8 cellular contexts compared by ENCODE assay signal in the genomic region with DNA sequence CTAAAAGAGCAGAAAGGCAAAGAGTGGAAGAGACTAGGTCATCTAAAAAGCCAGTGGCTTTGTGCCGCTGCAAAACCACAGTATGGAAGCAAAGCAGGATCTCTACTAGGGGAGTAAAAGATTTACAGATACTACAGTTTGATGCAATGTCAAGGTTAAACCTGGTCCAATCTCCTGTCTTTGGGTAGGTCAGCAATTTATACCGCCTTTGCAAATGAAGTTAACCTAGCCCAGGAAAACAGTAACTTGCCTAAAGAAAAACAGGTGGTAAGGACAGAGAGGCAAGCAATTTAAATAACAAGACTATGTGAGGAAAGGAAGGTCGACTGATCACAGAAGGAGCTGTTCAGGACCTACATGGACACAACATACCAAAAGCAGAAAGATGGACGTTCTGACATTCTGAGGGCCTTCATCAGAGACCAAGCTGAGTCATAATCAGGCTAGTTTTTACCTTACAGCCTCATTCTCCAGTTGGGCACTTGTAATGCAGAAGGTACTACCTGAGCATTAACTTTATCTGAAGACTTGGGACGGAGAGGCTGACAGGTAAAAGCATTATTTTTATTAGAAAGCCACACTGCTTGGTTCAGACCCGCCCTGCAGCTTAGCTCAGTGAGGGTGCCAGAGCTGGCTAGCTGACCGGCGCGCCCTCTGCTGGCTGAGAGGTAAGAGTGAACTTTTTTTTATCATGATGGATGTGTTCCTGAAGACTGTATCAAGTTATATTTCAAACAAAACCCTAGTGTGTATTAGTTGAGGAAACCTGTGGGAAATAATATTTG. TPM values are rescaled to one million over a fixed set of nuclear protein-coding genes. Genes with fewer than 3 reads are reported as not detected.
DNase-seq lines count a peak whose midpoint lies in the region; ATAC-seq and TF ChIP-seq lines count a peak whose summit lies in the region.

No MANE protein-coding gene starts in this region.

- no peak for TF ChIP-seq EP300 in suprapubic skin (IDR thresholded peaks at IDR 0.05)

- H3K27me3 ChIP-seq in DND-41 (ENCODE audit: insufficient read depth, low read length, poor library complexity) (no peaks in the 10 kb centered on the region), SJCRH30 (no peaks in the 10 kb centered on the region), suprapubic skin (no peaks in the 10 kb centered on the region)

- peak overlapping the region; percentile 28; the same call in 1 of the 2 replicates for H3K4me2 ChIP-seq in DND-41 (ENCODE audit: insufficient read depth, low read length)

- H3K9me3 ChIP-seq in DND-41 (ENCODE audit: insufficient read depth, low read length, severe bottlenecking) (no peaks in the 10 kb centered on the region), SJCRH30 (replicated peaks) (no peaks in the 10 kb centered on the region), suprapubic skin (no peaks in the 10 kb centered on the region)

- peak overlapping the region; percentile 15; the same call in 1 of the 2 replicates for H2AFZ ChIP-seq in DND-41 (ENCODE audit: low read depth, low read length)

- H3K4me3 ChIP-seq in DND-41 (ENCODE audit: low read depth in 1 of 2, low read length in 2 of 2): no peak overlapping the region
- peak overlapping the region; percentile 13; the same call in 1 of the 2 replicates for H3K4me3 ChIP-seq in SJCRH30
- H3K4me3 ChIP-seq in suprapubic skin: no peak overlapping the region

- DNase-seq in DND-41 (peak; percentile 77), SJCRH30 (peak; percentile 66 to 86), activated gamma-delta T cell treated with Interleukin-2 at 50 U/mL for 16 hours (peak; percentile 82), foreskin melanocyte (peak; percentile 46), occipital lobe (lab: John Stamatoyannopoulos, UW) (peak; percentile 52), suprapubic skin (ENCODE audit: low spot score in 2 of 2) (peak; percentile 84 to 88)

- ATAC-seq in DND-41 (ENCODE audit: insufficient read depth, low read depth): peak; percentile 92
- ATAC-seq in GM21825 (IDR thresholded peaks at IDR 0.05; ENCODE audit: unreplicated experiment): peak; percentile 69

- no peak for TF ChIP-seq POLR2A in suprapubic skin (IDR thresholded peaks at IDR 0.05)

- no peak overlapping the region for H3K27ac ChIP-seq in DND-41 (ENCODE audit: low read length)
- H3K27ac ChIP-seq in SJCRH30: no peak overlapping the region
- H3K27ac ChIP-seq in suprapubic skin: no peak overlapping the region

- 19% methylated on average over 9 of the region's 9 CpGs for WGBS in suprapubic skin

- no peaks in the 10 kb centered on the region for H3K79me2 ChIP-seq in DND-41 (ENCODE audit: insufficient read depth, low read length)

- peaks cover 8% of the 10 kb centered on the region for H3K4me1 ChIP-seq in DND-41 (ENCODE audit: insufficient read depth, low read length)
- H3K4me1 ChIP-seq in SJCRH30: no peaks in the 10 kb centered on the region
- peaks cover 9% of the 10 kb centered on the region for H3K4me1 ChIP-seq in suprapubic skin

- TF ChIP-seq CTCF in DND-41 (IDR thresholded peaks at IDR 0.05; ENCODE audit: borderline replicate concordance, extremely low read depth, low read length, poor library complexity, severe bottlenecking) (peak; percentile 86), LNCAP (IDR thresholded peaks at IDR 0.05) (peak; percentile 59), suprapubic skin (IDR thresholded peaks at IDR 0.05) (peak; percentile 77 to 85)

- H3K36me3 ChIP-seq in DND-41 (ENCODE audit: insufficient read depth, low read length): no peaks in the 10 kb centered on the region
- no peaks in the 10 kb centered on the region for H3K36me3 ChIP-seq in SJCRH30
- no peaks in the 10 kb centered on the region for H3K36me3 ChIP-seq in suprapubic skin

- no peak overlapping the region for H3K9ac ChIP-seq in DND-41 (ENCODE audit: low read depth, low read length)

- H4K20me1 ChIP-seq in DND-41 (ENCODE audit: insufficient read depth, low read length): no peaks in the 10 kb centered on the region

RNA-seq across cellular contexts. Expression of a gene that starts 15.9 kb away (rescaled TPM):
- total RNA-seq in SJCRH30 (2014; rRNA removed; shearing (Covaris generic)): 0.12 and 0.25 TPM in 2 replicates
- total RNA-seq in occipital lobe: 10.1 TPM
- 1 to 10 TPM in 1 of 4 donors, under 1 TPM in 1, not detected in 2; 0.48 to 1.5 TPM for total RNA-seq in suprapubic skin
